Comparison of ENCODE assay signal across 8 cellular contexts in the genomic region with DNA sequence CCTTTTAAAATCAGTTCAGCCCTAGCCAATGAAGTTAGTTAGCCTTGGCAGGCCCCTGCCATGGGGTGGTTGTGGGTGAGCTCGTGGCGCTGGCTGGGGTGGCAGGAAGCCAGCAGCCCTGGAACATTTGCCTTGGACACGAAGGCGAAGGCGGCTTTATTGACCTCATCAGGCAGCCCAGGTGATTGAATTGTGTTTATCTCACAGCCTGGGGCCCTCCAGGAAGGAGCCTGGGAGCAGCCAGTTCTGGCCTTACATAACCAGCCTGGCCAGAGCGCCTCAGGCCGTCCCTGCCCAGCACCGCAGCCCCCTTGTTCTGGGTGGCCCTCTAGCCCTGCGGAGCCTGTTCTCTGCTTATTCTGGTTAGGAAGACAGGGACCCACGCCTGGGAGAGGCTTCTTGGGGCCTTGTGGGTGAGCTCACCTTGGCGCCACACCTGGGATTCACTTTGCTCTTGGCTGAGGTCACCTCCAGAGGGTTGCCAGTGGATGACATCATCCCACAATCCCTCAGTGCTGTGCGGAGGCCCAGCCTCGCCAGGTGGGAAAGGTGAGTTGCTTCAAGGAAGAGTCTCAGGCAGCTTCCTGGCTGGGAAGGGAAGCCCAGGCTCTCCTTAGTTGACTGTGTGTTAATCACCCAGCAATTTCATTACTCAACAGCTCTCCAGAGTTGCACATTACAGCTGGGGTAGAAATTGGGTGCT. TPM values are rescaled to one million over a fixed set of nuclear protein-coding genes. Genes with fewer than 3 reads are reported as not detected.
DNase-seq lines count a peak whose midpoint lies in the region; ATAC-seq and TF ChIP-seq lines count a peak whose summit lies in the region.

No MANE protein-coding gene starts in this region.

- peaks cover 4% of the 10 kb centered on the region for H3K79me2 ChIP-seq in osteoblast (ENCODE audit: insufficient read depth, low read length)

- H3K36me3 ChIP-seq in esophagus muscularis mucosa (peaks cover 0 to 10% (median 3%) of the 10 kb centered on the region in 4 donors), osteoblast (ENCODE audit: insufficient read depth, low read length) (peaks cover 15% of the 10 kb centered on the region)

- peak overlapping the region; percentile 90 to 99 (median 96) for H3K27ac ChIP-seq in esophagus muscularis mucosa (replicated peaks in 1 of 4)
- H3K27ac ChIP-seq in osteoblast (ENCODE audit: low read depth, low read length) = peak overlapping the region; percentile 99

- no peaks in the 10 kb centered on the region for H4K20me1 ChIP-seq in osteoblast (ENCODE audit: insufficient read depth, low read length)

- H3K27me3 ChIP-seq in esophagus muscularis mucosa (no peaks in the 10 kb centered on the region), osteoblast (ENCODE audit: insufficient read depth, low read length) (no peaks in the 10 kb centered on the region)

- TF ChIP-seq CTCF in esophagus muscularis mucosa (IDR thresholded peaks at IDR 0.05) (no peak), osteoblast (IDR thresholded peaks at IDR 0.05; ENCODE audit: extremely low read depth, low read depth, low read length) (no peak)

- no peak overlapping the region for H3K4me2 ChIP-seq in osteoblast (ENCODE audit: insufficient read depth, low read length)

- peak; percentile 94 for TF ChIP-seq EP300 in esophagus muscularis mucosa (IDR thresholded peaks at IDR 0.05)

- intact Hi-C loops in esophagus muscularis mucosa (cut with DNase I) = no loop called here

- ATAC-seq in GM18498 (IDR thresholded peaks at IDR 0.05; ENCODE audit: unreplicated experiment) = no peak
- no peak for ATAC-seq in GM18517 (IDR thresholded peaks at IDR 0.05; ENCODE audit: unreplicated experiment)
- ATAC-seq in HG03139 (IDR thresholded peaks at IDR 0.05; ENCODE audit: unreplicated experiment) = no peak

- H3K9me3 ChIP-seq in esophagus muscularis mucosa = no peaks in the 10 kb centered on the region
- no peaks in the 10 kb centered on the region for H3K9me3 ChIP-seq in osteoblast (ENCODE audit: low read depth, low read length)

- WGBS in esophagus muscularis mucosa = 19% methylated on average over 6 of the region's 13 CpGs

- no peak for TF ChIP-seq POLR2A in esophagus muscularis mucosa (IDR thresholded peaks at IDR 0.05; ENCODE audit: low read depth)

- H3K4me3 ChIP-seq in esophagus muscularis mucosa (no peak overlapping the region), osteoblast (ENCODE audit: insufficient read depth, low read length) (no peak overlapping the region)

- DNase-seq in COLO668 (lab: John Stamatoyannopoulos, UW; ENCODE audit: unreplicated experiment) (peak; percentile 80), NCI-H774 (lab: John Stamatoyannopoulos, UW) (peak; percentile 65), esophagus muscularis mucosa (ENCODE audit: extremely low spot score) (no peak), osteoblast (ENCODE audit: insufficient read length, low spot score, missing footprints) (no peak)
- DNase-seq in effector CD4-positive, alpha-beta T cell = no peak

- H2AFZ ChIP-seq in osteoblast (ENCODE audit: low read length) = no peak overlapping the region

- peaks cover 62 to 82% (median 77%) of the 10 kb centered on the region in 4 donors for H3K4me1 ChIP-seq in esophagus muscularis mucosa
- peaks cover 67% of the 10 kb centered on the region for H3K4me1 ChIP-seq in osteoblast (ENCODE audit: insufficient read depth, low read length)

RNA-seq across cellular contexts. Expression of gene RPL26L1, which starts 54.4 kb away (rescaled TPM):
- total RNA-seq in esophagus muscularis mucosa (10 to 100 TPM; 17.8 to 25.8 (median 22.1) TPM), osteoblast (40.4 and 43.8 TPM in 2 replicates)

Comparison
In these comparisons a context has a peak if more than half of its experiments do, and no peak if none do; other contexts are left out.
1. DNase-seq: peak in COLO668 (single experiment) and NCI-H774 (single experiment); none in esophagus muscularis mucosa (single experiment), osteoblast (single experiment) and effector CD4-positive, alpha-beta T cell (single experiment).